9 cellular contexts compared by ENCODE assay signal in the genomic region with DNA sequence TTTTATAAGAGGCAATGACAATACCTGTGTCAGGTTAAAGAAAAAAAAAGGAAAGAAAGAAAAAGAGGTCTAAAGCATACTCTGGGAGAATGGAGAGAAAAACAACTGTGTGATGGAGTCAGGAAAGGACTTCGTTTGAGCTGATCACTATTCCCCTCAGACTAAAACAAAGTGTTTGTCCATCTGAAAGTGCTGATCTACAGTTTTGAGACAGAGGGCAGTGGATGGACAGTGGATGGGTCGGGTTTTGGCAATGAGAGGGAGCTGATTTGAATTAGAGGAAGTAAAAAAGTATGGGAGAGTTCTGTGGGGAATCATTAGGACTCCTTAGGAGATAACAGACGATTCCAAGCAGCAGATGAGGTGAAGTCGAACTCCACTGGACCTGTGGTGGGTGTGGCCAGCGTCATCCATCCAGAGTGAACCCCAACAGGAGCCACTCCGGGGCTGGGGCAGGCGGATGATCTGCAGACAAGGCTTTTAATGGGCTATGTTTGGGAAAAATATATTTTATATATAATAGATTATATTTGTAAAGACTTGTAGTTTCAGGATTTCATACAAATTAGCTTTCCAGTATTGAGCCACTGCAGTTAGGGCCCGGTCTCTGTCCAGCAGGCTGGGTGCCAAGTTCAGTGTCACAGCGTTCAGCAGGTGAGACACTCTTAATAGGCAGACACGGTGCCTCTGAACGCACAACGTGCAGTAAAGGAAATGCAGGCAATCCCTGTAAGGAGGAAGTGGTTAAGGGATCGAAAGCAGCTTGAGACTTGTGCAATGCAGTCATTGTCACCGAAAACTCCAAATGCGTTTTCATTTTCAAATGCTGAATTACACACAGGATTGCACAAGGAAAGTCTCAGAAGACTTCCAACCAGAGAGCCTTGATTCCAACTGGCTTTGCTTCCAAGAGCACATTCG.
DNase-seq lines count a peak whose midpoint lies in the region; ATAC-seq and TF ChIP-seq lines count a peak whose summit lies in the region.
"Had no signal": no experiment of that assay in that cellular context is flagged by ENCODE, and none has a peak within 500 bp of the region (broad histone marks: within the 10 kb centered on the region; RNA-seq: fewer than 3 reads in every experiment).

No MANE protein-coding gene starts in this region.

- H3K27ac Mint-ChIP-seq in mesothelial cell of epicardium: no peak overlapping the region

- peak; percentile 100 for ATAC-seq in GM19397 (IDR thresholded peaks at IDR 0.05; ENCODE audit: unreplicated experiment)
- peak; percentile 99 for ATAC-seq in HG03432 (IDR thresholded peaks at IDR 0.05; ENCODE audit: unreplicated experiment)
- peak; percentile 48 for ATAC-seq in body of pancreas

- no peaks in the 10 kb centered on the region for H3K27me3 Mint-ChIP-seq in mesothelial cell of epicardium (ENCODE audit: low read depth)

- no peaks in the 10 kb centered on the region for H3K36me3 Mint-ChIP-seq in mesothelial cell of epicardium

- no peaks in the 10 kb centered on the region for H3K36me3 ChIP-seq in body of pancreas (replicated peaks in 1 of 2; ENCODE audit: insufficient read depth in 1 of 2, low read depth in 2 of 2)

- TF ChIP-seq POLR2A in body of pancreas (IDR thresholded peaks at IDR 0.05): no peak

- 38 to 51% methylated on average over 16 of the region's 16 CpGs for WGBS in body of pancreas, 2 donors

- no peak overlapping the region for H3K4me3 Mint-ChIP-seq in mesothelial cell of epicardium

- no peaks in the 10 kb centered on the region for H3K9me3 Mint-ChIP-seq in mesothelial cell of epicardium

- peak; percentile 75 for DNase-seq in DMS153 (lab: John Stamatoyannopoulos, UW)
- peak; percentile 32 for DNase-seq in SHP77 treated with DMSO at 0.1 percent for 48 hours (lab: John Stamatoyannopoulos, UW)
- DNase-seq in body of pancreas: peak in 3 of 4 donors; percentile 13 to 57 (median 15)
- DNase-seq in mesothelial cell of epicardium (ENCODE audit: low spot score in 2 of 2, unreplicated experiment in 2 of 2): no peak
- no peak for DNase-seq in effector CD8-positive, alpha-beta T cell (lab: John Stamatoyannopoulos, UW)

- H3K4me1 Mint-ChIP-seq in mesothelial cell of epicardium: no peaks in the 10 kb centered on the region

- peak overlapping the region in 1 of 4 donors; percentile 45 for H3K27ac ChIP-seq in body of pancreas
- H3K27ac ChIP-seq: parathyroid adenoma had no signal

- H3K27me3 ChIP-seq in body of pancreas (no peaks in the 10 kb centered on the region), mononuclear cell (ENCODE audit: insufficient read depth, low read length) (no peaks in the 10 kb centered on the region)

- TF ChIP-seq CTCF in body of pancreas (IDR thresholded peaks at IDR 0.05): peak in 1 of 7 experiments; percentile 6
- TF ChIP-seq CTCF in mesothelial cell of epicardium (IDR thresholded peaks at IDR 0.05; ENCODE audit: unreplicated experiment): no peak

- no peaks in the 10 kb centered on the region for H3K9me3 ChIP-seq in body of pancreas
- H3K9me3 ChIP-seq in mononuclear cell (ENCODE audit: low read depth, low read length): no peaks in the 10 kb centered on the region

- H3K4me1 ChIP-seq in body of pancreas (no peaks in the 10 kb centered on the region), mononuclear cell (ENCODE audit: insufficient read depth, low read length) (peaks cover 54% of the 10 kb centered on the region)
- H3K4me1 ChIP-seq: parathyroid adenoma had no signal

- H3K4me3 ChIP-seq in body of pancreas (no peak overlapping the region), mononuclear cell (ENCODE audit: low read length) (peak overlapping the region; percentile 22)

- intact Hi-C loops in body of pancreas (cut with DNase I): loop anchor here (10.0 kb wide), 1 partner anchor 357 kb away; no protein-coding TSS in a partner anchor

Comparison
In these comparisons a context has a peak if more than half of its experiments do, and no peak if none do; other contexts are left out.
1. DNase-seq: peak in DMS153 (single experiment), SHP77 treated with DMSO at 0.1 percent for 48 hours (single experiment) and body of pancreas (3 of 4); none in mesothelial cell of epicardium (0 of 2) and effector CD8-positive, alpha-beta T cell (single experiment).
2. ATAC-seq: peak in every context shown above with its lines; median percentile 100 in GM19397; 99 in HG03432; 48 in body of pancreas.